Comparison of ENCODE assay signal across 8 cellular contexts in the genomic region with DNA sequence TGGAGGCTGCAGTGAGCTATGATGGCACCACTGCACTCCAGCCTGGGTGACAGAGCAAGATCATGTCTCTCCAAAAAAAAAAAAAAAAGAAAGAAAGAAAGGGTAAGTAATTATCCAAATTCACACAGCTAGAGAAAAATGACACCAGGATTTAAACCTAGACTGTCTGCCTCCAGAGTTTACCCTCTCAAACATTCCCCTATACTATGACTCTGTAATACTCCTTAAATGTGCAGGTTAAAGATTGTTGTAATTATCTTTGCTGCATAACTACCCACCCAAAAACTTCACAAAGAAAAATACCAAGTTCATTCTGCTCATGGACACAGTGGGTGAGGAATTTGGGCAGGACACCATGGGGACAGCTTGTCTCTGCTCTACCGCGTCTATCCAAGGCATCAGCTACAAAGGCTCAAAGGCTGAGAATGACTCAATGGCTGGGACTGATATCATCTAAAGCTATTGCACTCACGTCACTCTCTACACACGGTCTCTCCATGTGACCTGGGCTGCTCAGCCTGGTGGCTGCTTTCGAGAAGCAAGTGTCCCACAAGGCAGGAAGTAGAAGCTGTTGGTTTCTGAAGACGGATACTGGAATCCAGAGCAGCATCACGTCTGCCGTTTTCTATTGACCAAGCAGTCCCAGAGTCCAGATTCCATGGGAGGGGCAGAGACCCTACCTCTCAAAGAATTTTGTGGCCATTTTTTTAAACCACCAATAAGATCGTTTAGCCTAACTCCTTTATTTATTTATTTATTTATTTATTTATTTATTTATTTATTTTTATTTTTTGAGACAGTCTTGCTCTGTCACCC.
DNase-seq lines count a peak whose midpoint lies in the region; ATAC-seq and TF ChIP-seq lines count a peak whose summit lies in the region.

No MANE protein-coding gene starts in this region.

- H3K27ac ChIP-seq in testis, result no peak overlapping the region

- H3K9me3 ChIP-seq in testis, result no peaks in the 10 kb centered on the region

- DNase-seq in Caki2 (ENCODE audit: low read depth) (peak; percentile 87), NCI-H460 (ENCODE audit: extremely low read depth, low read depth) (peak; percentile 91), cardiac septum (ENCODE audit: low spot score) (peak; percentile 62), testis (peak; percentile 28), D341Med (ENCODE audit: low spot score) (no peak)

- ATAC-seq in GM21381 (IDR thresholded peaks at IDR 0.05; ENCODE audit: unreplicated experiment) (peak; percentile 82), GM21619 (IDR thresholded peaks at IDR 0.05; ENCODE audit: unreplicated experiment) (no peak), HG03025 (IDR thresholded peaks at IDR 0.05; ENCODE audit: low FRiP score, unreplicated experiment) (no peak)

- no peaks in the 10 kb centered on the region for H3K27me3 ChIP-seq in testis

- in situ Hi-C loops in Caki2 (cut with HindIII; ENCODE audit: low pct_unique_long_range_greater_than_20kb, low sequenced_read_pairs), result no loop called here

- WGBS in testis, 2 donors, result 51 to 63% methylated on average over 9 of the region's 9 CpGs

- TF ChIP-seq CTCF in testis (IDR thresholded peaks at IDR 0.05), result no peak

- intact Hi-C loops in cardiac septum (cut with DNase I) (no loop called here), testis (cut with DNase I; ENCODE audit: low total_unique reads) (no loop called here)

- no peaks in the 10 kb centered on the region for H3K36me3 ChIP-seq in testis (ENCODE audit: low read depth, missing control alignments)

- no peaks in the 10 kb centered on the region for H3K4me1 ChIP-seq in testis

- no peak for TF ChIP-seq POLR2A in testis (IDR thresholded peaks at IDR 0.05)

- H3K4me3 ChIP-seq in testis, result no peak overlapping the region
